In genomic region chr6:15823838-15824414, GRCh38 we compare ENCODE assay signal across 23 cellular contexts.
A peak's percentile ranks its signal among the peaks of the same experiment; 100 is the strongest.
DNase-seq lines count a peak whose midpoint lies in the region; ATAC-seq and TF ChIP-seq lines count a peak whose summit lies in the region.
"Had no signal": no experiment of that assay in that cellular context is flagged by ENCODE, and none has a peak within 500 bp of the region (broad histone marks: within the 10 kb centered on the region; RNA-seq: fewer than 3 reads in every experiment).

No MANE protein-coding gene starts in this region.

- no peaks in the 10 kb centered on the region for H3K9me3 ChIP-seq in WERI-Rb-1 (ENCODE audit: severe bottlenecking)
- H3K9me3 ChIP-seq: body of pancreas, pancreas, Peyer's patch, tibial artery had no signal

- no peak for TF ChIP-seq CTCF in nephron progenitor cell (IDR thresholded peaks at IDR 0.05)
- TF ChIP-seq CTCF in WERI-Rb-1 (IDR thresholded peaks at IDR 0.05; ENCODE audit: low read depth, low read length) = no peak

- DNase-seq in nephron progenitor cell = no peak
- no peak for DNase-seq in NCI-H187 (lab: John Stamatoyannopoulos, UW)
- no peak for DNase-seq in WERI-Rb-1
- DNase-seq: activated CD4-positive, alpha-beta T cell treated with anti-CD3 and anti-CD28 coated beads, Interleukin-2, amount 50 U/mL, for 1 hour; activated T-cell treated with anti-CD3 and anti-CD28 coated beads, Interleukin-2, amount 50 U/mL, for 24 hours; body of pancreas; cortex of kidney; erythroblast; IMR-90; left ventricle myocardium superior; NCI-H2107; NCI-H748 treated with DMSO at 0.1 percent for 48 hours; pancreas; Peyer's patch; stimulated activated CD4-positive, alpha-beta T cell treated with anti-CD3 and anti-CD28 coated beads, Interleukin-4, amount 100 ng/mL, for 1 hour; tibial artery had no signal

- H3K27ac ChIP-seq in WERI-Rb-1 = no peak overlapping the region
- H3K27ac ChIP-seq: body of pancreas, pancreas, Peyer's patch, tibial artery had no signal

- no peak overlapping the region for H3K4me3 ChIP-seq in WERI-Rb-1 (ENCODE audit: low read depth, low read length)
- H3K4me3 ChIP-seq: body of pancreas, pancreas, Peyer's patch, tibial artery had no signal

- ATAC-seq in GM18861 (IDR thresholded peaks at IDR 0.05; ENCODE audit: unreplicated experiment) = peak; percentile 86
- ATAC-seq in GM21423 (IDR thresholded peaks at IDR 0.05; ENCODE audit: unreplicated experiment) = peak; percentile 77
- peak; percentile 67 for ATAC-seq in HG02973 (IDR thresholded peaks at IDR 0.05; ENCODE audit: unreplicated experiment)
- no peak for ATAC-seq in HG03469 (IDR thresholded peaks at IDR 0.05; ENCODE audit: unreplicated experiment)
- ATAC-seq: activated naive CD4-positive, alpha-beta T cell treated with anti-CD3 and anti-CD28 coated beads, Interleukin-2, amount 50 U/mL, for 72 hours; body of pancreas; left ventricle myocardium superior; pancreas; SK-N-SH treated with all-trans-retinoic acid at 6 μM for 48 hours had no signal

- peaks cover 10% of the 10 kb centered on the region for H3K27me3 Mint-ChIP-seq in nephron progenitor cell (ENCODE audit: low read depth, poor library complexity)

- H3K36me3 ChIP-seq in WERI-Rb-1 = no peaks in the 10 kb centered on the region
- H3K36me3 ChIP-seq: pancreas, Peyer's patch, tibial artery had no signal

- no peaks in the 10 kb centered on the region for H3K27me3 ChIP-seq in WERI-Rb-1 (ENCODE audit: insufficient read depth, low read depth, severe bottlenecking)
- H3K27me3 ChIP-seq: body of pancreas, pancreas, Peyer's patch, tibial artery had no signal

- H3K36me3 Mint-ChIP-seq in nephron progenitor cell (ENCODE audit: low read depth) = no peaks in the 10 kb centered on the region
- H3K36me3 Mint-ChIP-seq: activated naive CD4-positive, alpha-beta T cell treated with anti-CD3 and anti-CD28 coated beads, Interleukin-2, amount 50 U/mL, for 72 hours had no signal

- H3K9me3 Mint-ChIP-seq in nephron progenitor cell = no peaks in the 10 kb centered on the region
- H3K9me3 Mint-ChIP-seq: activated naive CD4-positive, alpha-beta T cell treated with anti-CD3 and anti-CD28 coated beads, Interleukin-2, amount 50 U/mL, for 72 hours; activated T-cell treated with anti-CD3 and anti-CD28 coated beads, Interleukin-2, amount 50 U/mL, for 24 hours had no signal

- peak overlapping the region; percentile 26 for H3K27ac Mint-ChIP-seq in nephron progenitor cell
- H3K27ac Mint-ChIP-seq: activated naive CD4-positive, alpha-beta T cell treated with anti-CD3 and anti-CD28 coated beads, Interleukin-2, amount 50 U/mL, for 72 hours; activated T-cell treated with anti-CD3 and anti-CD28 coated beads, Interleukin-2, amount 50 U/mL, for 24 hours; B cell had no signal

- peaks cover 48% of the 10 kb centered on the region for H3K4me1 Mint-ChIP-seq in nephron progenitor cell
- H3K4me1 Mint-ChIP-seq: B cell had no signal

- H3K4me3 Mint-ChIP-seq in nephron progenitor cell = no peak overlapping the region
- H3K4me3 Mint-ChIP-seq: activated T-cell treated with anti-CD3 and anti-CD28 coated beads, Interleukin-2, amount 50 U/mL, for 24 hours; B cell had no signal
